ENCODE assay signal across 8 cellular contexts in genomic region chr20:18587665-18588553, GRCh38. TPM values are rescaled to one million over a fixed set of nuclear protein-coding genes. Genes with fewer than 3 reads are reported as not detected.
DNase-seq lines count a peak whose midpoint lies in the region; ATAC-seq and TF ChIP-seq lines count a peak whose summit lies in the region.

DTD1 (plus strand) TSS chr20:18588054; CDS start chr20:18588073, 19 bp downstream.

- DNase-seq in GM19240 (ENCODE audit: insufficient read length, low spot score) = peak; percentile 58
- peak; percentile 72 to 88 for DNase-seq in NCI-H524 (lab: John Stamatoyannopoulos, UW)
- DNase-seq in activated CD4-positive, alpha-beta T cell treated with anti-CD3 and anti-CD28 coated beads, Interleukin-2, amount 10 ng/mL, durations not matched to agents 7 days and 5 days = peak; percentile 80
- peak; percentile 91 for DNase-seq in coronary artery (ENCODE audit: low spot score)
- DNase-seq in left lung = peak; percentile 94 to 99
- peak; percentile 68 for DNase-seq in stimulated activated CD4-positive, alpha-beta T cell treated with anti-CD3 and anti-CD28 coated beads, Interleukin-2, amount 100 ng/mL, for 4 hours (ENCODE audit: low read depth)

- H3K36me3 Mint-ChIP-seq in activated CD4-positive, alpha-beta T cell treated with anti-CD3 and anti-CD28 coated beads, Interleukin-2, amount 10 ng/mL, durations not matched to agents 7 days and 5 days (ENCODE audit: low read depth) = peaks cover 2% of the 10 kb centered on the region

- ATAC-seq in HG03457 (IDR thresholded peaks at IDR 0.05; ENCODE audit: unreplicated experiment) (peak; percentile 81), left lung (peak; percentile 98)

- no peaks in the 10 kb centered on the region for H3K9me3 Mint-ChIP-seq in activated CD4-positive, alpha-beta T cell treated with anti-CD3 and anti-CD28 coated beads, Interleukin-2, amount 10 ng/mL, durations not matched to agents 7 days and 5 days

- H3K27ac ChIP-seq in C4-2B (peak within 1 kb of the TSS; percentile 70), coronary artery (peak within 1 kb of the TSS; percentile 64 to 87), left lung (peak within 1 kb of the TSS in 1 of 2 donors; percentile 78)

- no peaks in the 10 kb centered on the region for H3K36me3 ChIP-seq in left lung

- POLR2A ChIA-PET in activated CD4-positive, alpha-beta T cell treated with anti-CD3 and anti-CD28 coated beads, Interleukin-2, amount 10 ng/mL, durations not matched to agents 7 days and 5 days (lab: Charles Lee) = no interaction called here

- H3K27me3 ChIP-seq in left lung = no peaks in the 10 kb centered on the region

- H3K4me3 Mint-ChIP-seq in activated CD4-positive, alpha-beta T cell treated with anti-CD3 and anti-CD28 coated beads, Interleukin-2, amount 10 ng/mL, durations not matched to agents 7 days and 5 days = peak within 1 kb of the TSS; percentile 93

- H3K9me3 ChIP-seq in left lung = no peaks in the 10 kb centered on the region

- peaks cover 0 to 10% of the 10 kb centered on the region in 2 donors for H3K4me1 ChIP-seq in left lung

- peaks cover 6% of the 10 kb centered on the region for H3K27me3 Mint-ChIP-seq in activated CD4-positive, alpha-beta T cell treated with anti-CD3 and anti-CD28 coated beads, Interleukin-2, amount 10 ng/mL, durations not matched to agents 7 days and 5 days

- H3K27ac Mint-ChIP-seq in activated CD4-positive, alpha-beta T cell treated with anti-CD3 and anti-CD28 coated beads, Interleukin-2, amount 10 ng/mL, durations not matched to agents 7 days and 5 days = peak within 1 kb of the TSS; percentile 90

- intact Hi-C loops in left lung (cut with DNase I) = no loop called here

- H3K4me3 ChIP-seq in coronary artery = peak within 1 kb of the TSS; percentile 90
- peak within 1 kb of the TSS; percentile 78 to 82 for H3K4me3 ChIP-seq in left lung

- CTCF ChIA-PET in activated CD4-positive, alpha-beta T cell treated with anti-CD3 and anti-CD28 coated beads, Interleukin-2, amount 10 ng/mL, durations not matched to agents 7 days and 5 days (lab: Charles Lee) = interaction anchor here (1.0 kb wide), 1 partner anchor 12 kb away, joined by 3 read pairs; no protein-coding TSS in a partner anchor

- TF ChIP-seq CTCF in C4-2B (conservative IDR thresholded peaks at IDR 0.05) (peak; percentile 85), coronary artery (IDR thresholded peaks at IDR 0.05) (peak; percentile 77), left lung (IDR thresholded peaks at IDR 0.05) (peak; percentile 65 to 76)

- peaks cover 26% of the 10 kb centered on the region for H3K4me1 Mint-ChIP-seq in activated CD4-positive, alpha-beta T cell treated with anti-CD3 and anti-CD28 coated beads, Interleukin-2, amount 10 ng/mL, durations not matched to agents 7 days and 5 days

RNA-seq across cellular contexts. Expression of gene DTD1, which starts in this region (rescaled TPM):
- total RNA-seq in activated CD4-positive, alpha-beta T cell treated with anti-CD3 and anti-CD28 coated beads, Interleukin-2, amount 10 ng/mL, durations not matched to agents 7 days and 5 days = 10 to 100 TPM; 17.7 to 19.4 TPM
- 10 to 100 TPM; 14.8 to 25.4 TPM for total RNA-seq in left lung
